ENCODE assay signal across 9 cellular contexts in the genomic region with DNA sequence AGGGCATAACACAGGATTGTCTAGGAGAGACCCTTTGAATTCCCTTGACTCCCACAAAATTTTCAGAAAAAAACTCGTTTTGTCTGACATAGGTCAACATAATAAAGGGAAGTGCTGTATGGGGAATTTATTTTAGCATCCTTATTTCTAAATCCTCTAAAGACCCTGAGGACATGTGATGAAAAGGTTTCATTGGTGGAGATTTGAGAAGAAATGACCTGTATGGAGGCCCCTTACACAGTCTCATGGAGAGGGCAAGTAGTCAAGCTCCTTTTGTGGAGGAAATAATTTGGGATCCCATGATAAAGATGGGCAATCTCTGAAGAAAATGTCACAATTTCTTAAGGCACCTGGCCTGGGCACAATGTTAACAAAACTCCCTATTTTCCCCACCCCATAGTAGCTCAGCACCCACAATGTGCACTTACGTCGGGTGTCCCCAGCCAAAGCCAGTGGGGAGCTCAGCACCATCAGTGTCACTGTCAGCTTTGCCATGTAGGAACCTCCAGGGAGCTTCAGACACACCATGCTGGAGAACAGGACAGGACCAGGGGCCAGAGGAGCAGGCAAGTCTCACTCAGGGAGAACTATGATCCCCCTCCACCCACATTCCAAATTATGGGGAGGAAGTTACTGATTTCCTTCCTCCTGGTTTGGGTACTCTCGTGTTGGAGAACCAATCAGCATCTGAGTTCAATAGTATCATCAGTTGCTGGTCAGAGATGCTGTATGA. TPM values are rescaled to one million over a fixed set of nuclear protein-coding genes. Genes with fewer than 3 reads are reported as not detected.
DNase-seq lines count a peak whose midpoint lies in the region; ATAC-seq, FAIRE-seq and TF ChIP-seq lines count a peak whose summit lies in the region.
"Had no signal": no experiment of that assay in that cellular context is flagged by ENCODE, and none has a peak within 500 bp of the region (broad histone marks: within the 10 kb centered on the region; RNA-seq: fewer than 3 reads in every experiment).

A gene (minus strand): TSS at position 591 of the 733 bp plus-strand sequence. CDS start 63 bp downstream, at position 528.

- H3K27me3 Mint-ChIP-seq in CD4-positive, alpha-beta T cell, result peaks cover 4% of the 10 kb centered on the region
- H3K27me3 Mint-ChIP-seq: activated naive CD4-positive, alpha-beta T cell treated with anti-CD3 and anti-CD28 coated beads, Interleukin-2, amount 50 U/mL, for 24 hours had no signal

- H3K27ac Mint-ChIP-seq in CD4-positive, alpha-beta T cell, result no peak within 1 kb of the TSS
- H3K27ac Mint-ChIP-seq: activated naive CD4-positive, alpha-beta T cell treated with anti-CD3 and anti-CD28 coated beads, Interleukin-2, amount 50 U/mL, for 24 hours had no signal

- CTCF ChIA-PET in CD4-positive, alpha-beta T cell (lab: Charles Lee), result no interaction called here

- intact Hi-C loops in CD4-positive, alpha-beta T cell (cut with DNase I, micrococcal nuclease), result loop anchor here in 1 of 2 experiments (2.0 kb wide), 1 partner anchor 47 kb away; no protein-coding TSS in a partner anchor
- intact Hi-C loops in kidney (cut with DNase I), result loop anchor here (10.0 kb wide), 1 partner anchor 55 kb away; a partner anchor contains a TSS

- H3K36me3 ChIP-seq in kidney (ENCODE audit: control insufficient read depth in 1 of 2, insufficient read depth in 2 of 2, low read length in 2 of 2), result no peaks in the 10 kb centered on the region

- H3K9ac ChIP-seq in kidney (ENCODE audit: low read length in 2 of 2), result peak within 1 kb of the TSS in 1 of 2 donors; percentile 16

- no peaks in the 10 kb centered on the region for H3K9me3 Mint-ChIP-seq in CD4-positive, alpha-beta T cell
- H3K9me3 Mint-ChIP-seq: activated naive CD4-positive, alpha-beta T cell treated with anti-CD3 and anti-CD28 coated beads, Interleukin-2, amount 50 U/mL, for 24 hours had no signal

- H3K4me1 Mint-ChIP-seq in CD4-positive, alpha-beta T cell (ENCODE audit: low read depth), result no peaks in the 10 kb centered on the region
- H3K4me1 Mint-ChIP-seq: activated naive CD4-positive, alpha-beta T cell treated with anti-CD3 and anti-CD28 coated beads, Interleukin-2, amount 50 U/mL, for 24 hours had no signal

- H3K4me1 ChIP-seq in kidney (ENCODE audit: control insufficient read depth in 1 of 2, insufficient read depth in 1 of 2, low read depth in 1 of 2, low read length in 2 of 2), result no peaks in the 10 kb centered on the region

- no peaks in the 10 kb centered on the region for H3K36me3 Mint-ChIP-seq in CD4-positive, alpha-beta T cell (ENCODE audit: low read depth)
- H3K36me3 Mint-ChIP-seq: activated naive CD4-positive, alpha-beta T cell treated with anti-CD3 and anti-CD28 coated beads, Interleukin-2, amount 50 U/mL, for 24 hours had no signal

- FAIRE-seq in TTC549 (lab: Jason Lieb, UNC) (peak; percentile 77), kidney (lab: Jason Lieb, UNC) (peak; percentile 82), D721Med (lab: Jason Lieb, UNC) (no peak)

- peak within 1 kb of the TSS; percentile 22 for H3K4me3 Mint-ChIP-seq in CD4-positive, alpha-beta T cell
- H3K4me3 Mint-ChIP-seq: activated naive CD4-positive, alpha-beta T cell treated with anti-CD3 and anti-CD28 coated beads, Interleukin-2, amount 50 U/mL, for 24 hours had no signal

- POLR2A ChIA-PET in CD4-positive, alpha-beta T cell (lab: Charles Lee), result no interaction called here

- TF ChIP-seq CTCF in CD4-positive, alpha-beta T cell (IDR thresholded peaks at IDR 0.05), result no peak
- TF ChIP-seq CTCF in kidney (IDR thresholded peaks at IDR 0.05; ENCODE audit: borderline replicate concordance, extremely low read depth, insufficient read depth) (no peak), D721Med (IDR thresholded peaks at IDR 0.05; ENCODE audit: insufficient read depth, missing control alignments) (no peak)

- H3K9me3 ChIP-seq in CD4-positive, alpha-beta T cell (ENCODE audit: control insufficient read depth, low read length), result no peaks in the 10 kb centered on the region
- no peaks in the 10 kb centered on the region for H3K9me3 ChIP-seq in kidney (ENCODE audit: control insufficient read depth in 1 of 2, low read length in 2 of 2)

- DNase-seq in CD4-positive, alpha-beta T cell, result peak in 1 of 10 experiments; percentile 0
- DNase-seq in kidney (peak; percentile 49), SIG-M5 treated with dmso at 0.1 percent for 504 hours (lab: John Stamatoyannopoulos, UW; ENCODE audit: unreplicated experiment) (no peak), D721Med (ENCODE audit: insufficient read length, low spot score) (no peak), NCI-H2171 (lab: John Stamatoyannopoulos, UW) (no peak), NCI-H146 treated with DMSO at 0.1 percent for 48 hours (lab: John Stamatoyannopoulos, UW; ENCODE audit: unreplicated experiment) (no peak)

- peak; percentile 43 for ATAC-seq in CD4-positive, alpha-beta T cell (ENCODE audit: poor library complexity)
- peak; percentile 61 for ATAC-seq in GM21390 (IDR thresholded peaks at IDR 0.05; ENCODE audit: unreplicated experiment)

- H3K27me3 ChIP-seq in CD4-positive, alpha-beta T cell (ENCODE audit: control insufficient read depth, insufficient read depth, low read length), result no peaks in the 10 kb centered on the region

- no peak within 1 kb of the TSS for H3K27ac ChIP-seq in CD4-positive, alpha-beta T cell (ENCODE audit: low read depth, low read length)
- peak within 1 kb of the TSS; percentile 61 to 69 for H3K27ac ChIP-seq in kidney (ENCODE audit: low read depth in 2 of 2, low read length in 2 of 2)

- peak within 1 kb of the TSS; percentile 10 to 47 for H3K4me3 ChIP-seq in kidney (ENCODE audit: low read length in 2 of 2)

RNA-seq across cellular contexts. Expression of the gene that starts here (rescaled TPM):
- 10 to 100 TPM; 12.5 to 12.6 TPM for total RNA-seq in CD4-positive, alpha-beta T cell
- total RNA-seq in kidney, result 2.8 TPM
- 59.9 TPM for polyA plus RNA-seq in kidney (ENCODE audit: insufficient read depth, low read depth, low replicate concordance)
